Comparison of ENCODE assay signal across 11 cellular contexts in genomic region chr11:13924801-13925327, GRCh38. TPM values are rescaled to one million over a fixed set of nuclear protein-coding genes. Genes with fewer than 3 reads are reported as not detected.
DNase-seq lines count a peak whose midpoint lies in the region; ATAC-seq and TF ChIP-seq lines count a peak whose summit lies in the region.
"Had no signal": no experiment of that assay in that cellular context is flagged by ENCODE, and none has a peak within 500 bp of the region (broad histone marks: within the 10 kb centered on the region; RNA-seq: fewer than 3 reads in every experiment).

No MANE protein-coding gene starts in this region.

- H3K9me3 Mint-ChIP-seq in activated T-helper 2 cell treated with anti-CD3 and anti-CD28 coated beads, Interferon-gamma antibody, Interleukin-2, Interleukin-4, amounts not matched to agents 10 μg/mL and 5 μg/mL and 100 μg/mL, durations not matched to agents 14 hours and 24 hours and 36 hours = no peaks in the 10 kb centered on the region
- H3K9me3 Mint-ChIP-seq in naive B cell = no peaks in the 10 kb centered on the region
- H3K9me3 Mint-ChIP-seq in type B pancreatic cell = peaks cover 3% of the 10 kb centered on the region

- intact Hi-C loops in activated T-helper 2 cell treated with anti-CD3 and anti-CD28 coated beads, Interferon-gamma antibody, Interleukin-2, Interleukin-4, amounts not matched to agents 10 μg/mL and 5 μg/mL and 100 μg/mL, durations not matched to agents 14 hours and 24 hours and 36 hours (cut with micrococcal nuclease) = no loop called here

- no peaks in the 10 kb centered on the region for H4K20me1 ChIP-seq in DOHH2 (ENCODE audit: control insufficient read depth, insufficient read depth, low read depth, low read length)

- peaks cover 37% of the 10 kb centered on the region for H3K4me1 Mint-ChIP-seq in activated T-helper 2 cell treated with anti-CD3 and anti-CD28 coated beads, Interferon-gamma antibody, Interleukin-2, Interleukin-4, amounts not matched to agents 10 μg/mL and 5 μg/mL and 100 μg/mL, durations not matched to agents 14 hours and 24 hours and 36 hours (ENCODE audit: low read depth)
- H3K4me1 Mint-ChIP-seq in naive B cell = peaks cover 31 to 50% (median 46%) of the 10 kb centered on the region in 3 donors
- H3K4me1 Mint-ChIP-seq in type B pancreatic cell (ENCODE audit: unreplicated experiment) = peaks cover 9% of the 10 kb centered on the region

- no peaks in the 10 kb centered on the region for H3K9me2 ChIP-seq in DOHH2 (replicated peaks; ENCODE audit: control insufficient read depth, low read length)

- no peaks in the 10 kb centered on the region for H3F3A ChIP-seq in DOHH2 (ENCODE audit: control insufficient read depth, insufficient read depth)

- H3K27ac ChIP-seq in DOHH2 (ENCODE audit: low read depth, low read length) = peak overlapping the region; percentile 80

- TF ChIP-seq CTCF in DOHH2 (IDR thresholded peaks at IDR 0.05; ENCODE audit: low read depth, low read length, poor library complexity, severe bottlenecking) (no peak), type B pancreatic cell (conservative IDR thresholded peaks at IDR 0.05) (no peak)

- peak overlapping the region; percentile 68 for H3K4me2 ChIP-seq in DOHH2 (ENCODE audit: low read length)

- no peaks in the 10 kb centered on the region for H3K9me3 ChIP-seq in DOHH2 (ENCODE audit: control insufficient read depth, insufficient read depth, low read length)

- H3K27me3 ChIP-seq in DOHH2 (ENCODE audit: control insufficient read depth, low read length) = no peaks in the 10 kb centered on the region

- H3K79me2 ChIP-seq in DOHH2 (ENCODE audit: control insufficient read depth, low read length) = no peaks in the 10 kb centered on the region

- DNase-seq in NCI-H226 (peak; percentile 50), naive B cell (no peak), type B pancreatic cell (ENCODE audit: extremely low spot score, unreplicated experiment) (no peak), nucleus accumbens (lab: John Stamatoyannopoulos, UW) (no peak), islet precursor cell (no peak)
- no peak for DNase-seq in activated T-helper 2 cell treated with anti-CD3 and anti-CD28 coated beads, Interferon-gamma antibody, Interleukin-2, Interleukin-4, amounts not matched to agents 10 μg/mL and 5 μg/mL and 100 μg/mL, durations not matched to agents 14 hours and 24 hours and 36 hours (ENCODE audit: low spot score)
- DNase-seq: cortex of kidney, NCI-H510A, T-helper 9 cell had no signal

- H3K4me3 ChIP-seq in DOHH2 (ENCODE audit: low read length) = peak overlapping the region; percentile 37

- H3K36me3 Mint-ChIP-seq in activated T-helper 2 cell treated with anti-CD3 and anti-CD28 coated beads, Interferon-gamma antibody, Interleukin-2, Interleukin-4, amounts not matched to agents 10 μg/mL and 5 μg/mL and 100 μg/mL, durations not matched to agents 14 hours and 24 hours and 36 hours (ENCODE audit: low read depth) = peaks cover 10% of the 10 kb centered on the region
- H3K36me3 Mint-ChIP-seq in naive B cell (no peaks in the 10 kb centered on the region), type B pancreatic cell (no peaks in the 10 kb centered on the region)

- H3K4me1 ChIP-seq in DOHH2 (ENCODE audit: control insufficient read depth, low read length) = peaks cover 52% of the 10 kb centered on the region

- no peak overlapping the region for H3K4me3 Mint-ChIP-seq in activated T-helper 2 cell treated with anti-CD3 and anti-CD28 coated beads, Interferon-gamma antibody, Interleukin-2, Interleukin-4, amounts not matched to agents 10 μg/mL and 5 μg/mL and 100 μg/mL, durations not matched to agents 14 hours and 24 hours and 36 hours (ENCODE audit: low read depth)
- H3K4me3 Mint-ChIP-seq in naive B cell = peak overlapping the region; percentile 27 to 93 (median 78)
- H3K4me3 Mint-ChIP-seq in type B pancreatic cell = no peak overlapping the region

- ATAC-seq in naive B cell (ENCODE audit: low read depth in 2 of 2) (peak; percentile 32 to 37), HG03565 (IDR thresholded peaks at IDR 0.05; ENCODE audit: unreplicated experiment) (no peak)

- peak overlapping the region; percentile 53 for H3K27ac Mint-ChIP-seq in activated T-helper 2 cell treated with anti-CD3 and anti-CD28 coated beads, Interferon-gamma antibody, Interleukin-2, Interleukin-4, amounts not matched to agents 10 μg/mL and 5 μg/mL and 100 μg/mL, durations not matched to agents 14 hours and 24 hours and 36 hours
- H3K27ac Mint-ChIP-seq in naive B cell (peak overlapping the region in 5 of 6 donors; percentile 8 to 72 (median 64)), type B pancreatic cell (no peak overlapping the region)

- peaks cover 10% of the 10 kb centered on the region for H3K27me3 Mint-ChIP-seq in activated T-helper 2 cell treated with anti-CD3 and anti-CD28 coated beads, Interferon-gamma antibody, Interleukin-2, Interleukin-4, amounts not matched to agents 10 μg/mL and 5 μg/mL and 100 μg/mL, durations not matched to agents 14 hours and 24 hours and 36 hours (ENCODE audit: low read depth)
- H3K27me3 Mint-ChIP-seq in naive B cell = no peaks in the 10 kb centered on the region
- peaks cover 5% of the 10 kb centered on the region for H3K27me3 Mint-ChIP-seq in type B pancreatic cell

- H3K36me3 ChIP-seq in DOHH2 (ENCODE audit: control insufficient read depth, low read length) = no peaks in the 10 kb centered on the region

RNA-seq across cellular contexts. Expression of gene SPON1, which starts 37.7 kb away (rescaled TPM):
- 0.07 and 0.16 TPM in 2 replicates for total RNA-seq in activated T-helper 2 cell treated with anti-CD3 and anti-CD28 coated beads, Interferon-gamma antibody, Interleukin-2, Interleukin-4, amounts not matched to agents 10 μg/mL and 5 μg/mL and 100 μg/mL, durations not matched to agents 14 hours and 24 hours and 36 hours
- 1 to 10 TPM in 1 of 6 donors, under 1 TPM in 4, not detected in 1; 0.49 to 1.1 (median 0.85) TPM for polyA plus RNA-seq in naive B cell (ENCODE audit: low read depth in 6 of 6)
- total RNA-seq in type B pancreatic cell (ENCODE audit: low replicate concordance) = 14.8 and 31.7 TPM in 2 replicates

Comparison
In these comparisons a context has a peak if more than half of its experiments do, and no peak if none do; other contexts are left out.
1. H3K4me3 Mint-ChIP-seq: peak in naive B cell (8 of 8); none in activated T-helper 2 cell treated with anti-CD3 and anti-CD28 coated beads, Interferon-gamma antibody, Interleukin-2, Interleukin-4, amounts not matched to agents 10 μg/mL and 5 μg/mL and 100 μg/mL, durations not matched to agents 14 hours and 24 hours and 36 hours (single experiment) and type B pancreatic cell (single experiment).
2. RNA of gene SPON1, which starts 37.7 kb away (total RNA-seq): 14.8 to 31.7 TPM in type B pancreatic cell; 0.07 to 0.16 TPM in activated T-helper 2 cell treated with anti-CD3 and anti-CD28 coated beads, Interferon-gamma antibody, Interleukin-2, Interleukin-4, amounts not matched to agents 10 μg/mL and 5 μg/mL and 100 μg/mL, durations not matched to agents 14 hours and 24 hours and 36 hours; every median in the first group is over 10 times any median in the second.